9 cellular contexts compared by ENCODE assay signal in genomic region chr18:9838144-9838877, GRCh38. TPM values are rescaled to one million over a fixed set of nuclear protein-coding genes. Genes with fewer than 3 reads are reported as not detected.
A peak's percentile ranks its signal among the peaks of the same experiment; 100 is the strongest.
DNase-seq lines count a peak whose midpoint lies in the region; ATAC-seq and TF ChIP-seq lines count a peak whose summit lies in the region.
"Had no signal": no experiment of that assay in that cellular context is flagged by ENCODE, and none has a peak within 500 bp of the region (broad histone marks: within the 10 kb centered on the region; RNA-seq: fewer than 3 reads in every experiment).

No MANE protein-coding gene starts in this region.

- no peaks in the 10 kb centered on the region for H3K36me3 Mint-ChIP-seq in WTC11

- POLR2A ChIA-PET in WTC11 (lab: Charles Lee), result interaction anchor here (1.2 kb wide), 1 partner anchor 75 kb away, joined by 8 read pairs; the partner anchor contains the start of gene VAPA

- CTCF ChIA-PET in WTC11 (lab: Charles Lee), result interaction anchor here (0.9 to 1.2 kb wide), 2 partner anchors 66 to 75 kb away, joined by 3 read pairs; partner anchors contain the start of gene VAPA

- no peaks in the 10 kb centered on the region for H3K9me3 ChIP-seq in MG63
- no peaks in the 10 kb centered on the region for H3K9me3 ChIP-seq in iPS-20b (ENCODE audit: insufficient read depth, low read depth, low read length)
- no peaks in the 10 kb centered on the region for H3K9me3 ChIP-seq in smooth muscle cell (replicated peaks; ENCODE audit: low read depth)
- no peaks in the 10 kb centered on the region for H3K9me3 ChIP-seq in ascending aorta

- TF ChIP-seq CTCF in WTC11 (IDR thresholded peaks at IDR 0.05), result no peak
- no peak for TF ChIP-seq CTCF in smooth muscle cell (IDR thresholded peaks at IDR 0.05; ENCODE audit: borderline replicate concordance, insufficient read depth, poor library complexity, severe bottlenecking)
- no peak for TF ChIP-seq CTCF in ascending aorta (IDR thresholded peaks at IDR 0.05)

- no peaks in the 10 kb centered on the region; the same call in 1 of the 2 replicates for H3K27me3 Mint-ChIP-seq in WTC11 (ENCODE audit: low read depth)

- peak overlapping the region; percentile 29; the same call in 1 of the 2 replicates for H3K9ac ChIP-seq in iPS-20b (ENCODE audit: low read depth, low read length)
- peak overlapping the region; percentile 24 for H3K9ac ChIP-seq in smooth muscle cell (ENCODE audit: low read depth)

- H3K4me1 ChIP-seq in iPS-20b (ENCODE audit: insufficient read depth, low read length) (peaks cover 34% of the 10 kb centered on the region), smooth muscle cell (ENCODE audit: low read depth) (peaks cover 10% of the 10 kb centered on the region), ascending aorta (peaks cover 0 to 3% of the 10 kb centered on the region in 2 donors)

- no peak overlapping the region for H3K4me3 Mint-ChIP-seq in WTC11

- H3F3A ChIP-seq in smooth muscle cell (ENCODE audit: low read depth), result no peaks in the 10 kb centered on the region

- H3K27ac ChIP-seq in iPS-20b (ENCODE audit: low read length) (peak overlapping the region; percentile 55), smooth muscle cell (ENCODE audit: low read depth) (peak overlapping the region; percentile 44), ascending aorta (peak overlapping the region in 1 of 2 donors; percentile 1)
- H3K27ac ChIP-seq: VCaP had no signal

- no peak overlapping the region for H2AFZ ChIP-seq in smooth muscle cell (ENCODE audit: low read depth)

- H3K4me1 Mint-ChIP-seq in WTC11, result peaks cover 60% of the 10 kb centered on the region

- ATAC-seq in WTC11, result peak; percentile 83
- ATAC-seq: left colon had no signal

- H3K27ac Mint-ChIP-seq in WTC11, result peak overlapping the region; percentile 91

- DNase-seq in MG63, result peak; percentile 87
- peak; percentile 73 for DNase-seq in WTC11 (ENCODE audit: low spot score)
- DNase-seq in smooth muscle cell (lab: John Stamatoyannopoulos, UW; ENCODE audit: unreplicated experiment), result no peak
- DNase-seq in activated CD4-positive, alpha-beta T cell treated with anti-CD3 and anti-CD28 coated beads, Interleukin-2, amount 50 U/mL, for 1 hour, result no peak
- DNase-seq in ascending aorta (ENCODE audit: low spot score in 2 of 2), result no peak
- DNase-seq in activated naive CD4-positive, alpha-beta T cell treated with anti-CD3 and anti-CD28 coated beads, Interleukin-2, amount 50 U/mL, for 16 hours, result no peak
- DNase-seq: left colon had no signal

- no peaks in the 10 kb centered on the region for H3K9me3 Mint-ChIP-seq in WTC11

- no peak overlapping the region for H3K4me2 ChIP-seq in smooth muscle cell

- peaks cover 43% of the 10 kb centered on the region for H4K20me1 ChIP-seq in smooth muscle cell (ENCODE audit: low read depth)

- H3K36me3 ChIP-seq in MG63, result no peaks in the 10 kb centered on the region
- H3K36me3 ChIP-seq in iPS-20b (ENCODE audit: insufficient read depth, low read depth, low read length), result no peaks in the 10 kb centered on the region
- H3K36me3 ChIP-seq in smooth muscle cell (ENCODE audit: low read depth), result no peaks in the 10 kb centered on the region
- H3K36me3 ChIP-seq in ascending aorta, result no peaks in the 10 kb centered on the region

- intact Hi-C loops in ascending aorta (cut with DNase I), result no loop called here

- H3K27me3 ChIP-seq in MG63 (no peaks in the 10 kb centered on the region), iPS-20b (ENCODE audit: insufficient read depth, low read length) (no peaks in the 10 kb centered on the region), smooth muscle cell (ENCODE audit: low read depth) (no peaks in the 10 kb centered on the region), ascending aorta (no peaks in the 10 kb centered on the region)

- H3K4me3 ChIP-seq in MG63 (no peak overlapping the region), iPS-20b (ENCODE audit: low read length) (no peak overlapping the region), smooth muscle cell (no peak overlapping the region), ascending aorta (no peak overlapping the region)

- 74% methylated on average over 10 of the region's 10 CpGs for WGBS in smooth muscle cell (ENCODE audit: low lambda C conversion rate)

- peaks cover 41% of the 10 kb centered on the region for H3K79me2 ChIP-seq in smooth muscle cell (ENCODE audit: low read depth)

TF ChIP-seq in WTC11, 78 proteins besides CTCF, POLR2A, EP300 and RAD21:
- TF ChIP-seq JAZF1 (CRISPR knock-in tag; IDR thresholded peaks at IDR 0.05) (no peak), TEAD4 (CRISPR knock-in tag; IDR thresholded peaks at IDR 0.05) (0 out of 2 replicates have a peak, but pooled peaks have one; percentile 13)

RNA-seq across cellular contexts. Expression of gene TXNDC2, which starts 47.5 kb away (rescaled TPM):
- total RNA-seq in MG63 (2014; rRNA removed; shearing (Covaris generic); ENCODE audit: low replicate concordance), result 0.33 TPM in 1 of 2 replicates, not detected in the other
- total RNA-seq in WTC11 (2021), result 0.09 to 0.26 TPM (median 0.14 TPM) in 3 replicates
- total RNA-seq in smooth muscle cell, result 0.58 and 0.94 TPM in 2 replicates
- polyA plus RNA-seq in smooth muscle cell, result 1.1 TPM in 1 of 2 replicates, not detected in the other
- total RNA-seq in ascending aorta, result not detected
- total RNA-seq: left colon had no signal

Comparison
In these comparisons a context has a peak if more than half of its experiments do, and no peak if none do; other contexts are left out.
1. DNase-seq: peak in MG63 (single experiment) and WTC11 (single experiment); none in smooth muscle cell (single experiment), activated CD4-positive, alpha-beta T cell treated with anti-CD3 and anti-CD28 coated beads, Interleukin-2, amount 50 U/mL, for 1 hour (single experiment), ascending aorta (0 of 2) and activated naive CD4-positive, alpha-beta T cell treated with anti-CD3 and anti-CD28 coated beads, Interleukin-2, amount 50 U/mL, for 16 hours (single experiment).